9 cellular contexts compared by ENCODE assay signal in the genomic region with DNA sequence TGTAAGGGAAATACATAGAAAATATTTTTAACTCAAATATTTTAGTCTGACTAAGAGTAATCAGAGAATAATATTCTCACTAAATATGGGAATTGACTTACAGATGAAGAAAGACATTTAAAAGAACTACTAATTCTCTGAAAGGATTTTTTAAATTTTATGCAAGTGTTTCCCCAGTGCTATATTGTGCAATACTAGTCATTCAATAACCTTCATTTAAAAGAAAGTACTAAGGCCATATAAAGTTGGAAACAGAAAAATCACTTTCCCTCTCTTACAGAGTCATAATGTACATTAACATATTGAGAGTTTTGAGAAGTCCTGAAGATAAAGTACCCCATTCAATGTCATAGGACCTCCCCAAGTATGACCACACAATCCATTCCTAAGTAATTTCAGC.
"Had no signal": no experiment of that assay in that cellular context is flagged by ENCODE, and none has a peak within 500 bp of the region (broad histone marks: within the 10 kb centered on the region; RNA-seq: fewer than 3 reads in every experiment).

No MANE protein-coding gene starts in this region.

- H3K36me3 ChIP-seq: HAP-1 had no signal

- H2AFZ ChIP-seq: GM23248 had no signal

- H3K4me3 ChIP-seq: GM23248, HAP-1 had no signal

- H3K4me1 ChIP-seq: HAP-1 had no signal

- H3K9me3 ChIP-seq: HAP-1 had no signal

- ATAC-seq: HCT116 had no signal

- H3K9ac ChIP-seq: GM23248, KMS-11 had no signal

- H3K4me2 ChIP-seq: KMS-11 had no signal

- H3K27ac ChIP-seq: GM23248, HL-60, KMS-11 had no signal

- DNase-seq: GM23248, H7, HFFc6, Karpas-422, KBM-7 had no signal
